ENCODE assay signal across 11 cellular contexts in genomic region chr3:189937302-189938255, GRCh38.
A peak's percentile ranks its signal among the peaks of the same experiment; 100 is the strongest.
DNase-seq lines count a peak whose midpoint lies in the region; ATAC-seq and TF ChIP-seq lines count a peak whose summit lies in the region.
"Had no signal": no experiment of that assay in that cellular context is flagged by ENCODE, and none has a peak within 500 bp of the region (broad histone marks: within the 10 kb centered on the region; RNA-seq: fewer than 3 reads in every experiment).

No MANE protein-coding gene starts in this region.

- H4K20me1 ChIP-seq in osteoblast (ENCODE audit: insufficient read depth, low read length) = no peaks in the 10 kb centered on the region

- no peaks in the 10 kb centered on the region for H3K79me2 ChIP-seq in osteoblast (ENCODE audit: insufficient read depth, low read length)

- peak; percentile 90 for DNase-seq in ELF-1 (ENCODE audit: low read depth, low spot score)
- peak; percentile 15 for DNase-seq in NT2/D1 (ENCODE audit: low read depth, low spot score)
- DNase-seq in epithelial cell of prostate (ENCODE audit: low read depth, low spot score) = peak; percentile 100
- DNase-seq in osteoblast (ENCODE audit: insufficient read length, low spot score, missing footprints) = peak; percentile 67
- DNase-seq in HUDEP-2 (lab: John Stamatoyannopoulos, UW; ENCODE audit: unreplicated experiment in 76 of 76) = no peak
- no peak for DNase-seq in left lobe of liver (ENCODE audit: low spot score)
- DNase-seq in spleen = no peak
- DNase-seq: H9, immature natural killer cell had no signal

- H3K9ac ChIP-seq in NT2/D1 (ENCODE audit: insufficient read length, low read depth) = no peak overlapping the region

- intact Hi-C loops in spleen (cut with DNase I; ENCODE audit: low total_unique reads) = no loop called here

- peak overlapping the region; percentile 98 for H3K27ac ChIP-seq in epithelial cell of prostate
- peak overlapping the region; percentile 57 for H3K27ac ChIP-seq in osteoblast (ENCODE audit: low read depth, low read length)
- H3K27ac ChIP-seq in spleen = no peak overlapping the region
- H3K27ac ChIP-seq: HL-60 had no signal

- no peak overlapping the region for H2AFZ ChIP-seq in osteoblast (ENCODE audit: low read length)

- peaks cover 5% of the 10 kb centered on the region; the same call in 1 of the 2 replicates for H3K9me3 ChIP-seq in NT2/D1 (ENCODE audit: insufficient read depth, low read length)
- H3K9me3 ChIP-seq in osteoblast (ENCODE audit: low read depth, low read length) = no peaks in the 10 kb centered on the region
- peaks cover 0 to 6% (median 0%) of the 10 kb centered on the region in 8 donors for H3K9me3 ChIP-seq in spleen

- H3K4me3 ChIP-seq in NT2/D1 (ENCODE audit: insufficient read length, low read depth) = no peak overlapping the region
- no peak overlapping the region for H3K4me3 ChIP-seq in osteoblast (ENCODE audit: insufficient read depth, low read length)
- H3K4me3 ChIP-seq in spleen = no peak overlapping the region

- no peak for ATAC-seq in HG02763 (IDR thresholded peaks at IDR 0.05; ENCODE audit: unreplicated experiment)
- no peak for ATAC-seq in left lobe of liver

- H3K4me1 ChIP-seq in NT2/D1 (ENCODE audit: insufficient read depth, insufficient read length) (no peaks in the 10 kb centered on the region), osteoblast (ENCODE audit: insufficient read depth, low read length) (peaks cover 25% of the 10 kb centered on the region), spleen (no peaks in the 10 kb centered on the region)

- TF ChIP-seq POLR2A in spleen (IDR thresholded peaks at IDR 0.05) = no peak

- no peak for TF ChIP-seq CTCF in osteoblast (IDR thresholded peaks at IDR 0.05; ENCODE audit: extremely low read depth, low read depth, low read length)
- TF ChIP-seq CTCF in spleen (IDR thresholded peaks at IDR 0.05 in 8 of 11, conservative IDR thresholded peaks at IDR 0.05 in 3 of 11) = no peak

- peak overlapping the region; percentile 16 for H3K4me2 ChIP-seq in osteoblast (ENCODE audit: insufficient read depth, low read length)

- H3K27me3 ChIP-seq in NT2/D1 (ENCODE audit: insufficient read depth, insufficient read length) (no peaks in the 10 kb centered on the region), osteoblast (ENCODE audit: insufficient read depth, low read length) (no peaks in the 10 kb centered on the region), spleen (replicated peaks in 1 of 7) (no peaks in the 10 kb centered on the region)

- WGBS in spleen, 5 donors = 74 to 88% (median 79%) methylated on average over 9 of the region's 9 CpGs

- H3K36me3 ChIP-seq in NT2/D1 (ENCODE audit: insufficient read depth, insufficient read length, low read length) (no peaks in the 10 kb centered on the region), osteoblast (ENCODE audit: insufficient read depth, low read length) (no peaks in the 10 kb centered on the region), spleen (no peaks in the 10 kb centered on the region)

Comparison
In these comparisons a context has a peak if more than half of its experiments do, and no peak if none do; other contexts are left out.
1. DNase-seq: peak in ELF-1 (single experiment), NT2/D1 (single experiment), epithelial cell of prostate (single experiment) and osteoblast (single experiment); none in HUDEP-2 (0 of 76), left lobe of liver (single experiment) and spleen (single experiment).
2. H3K27ac ChIP-seq: peak in epithelial cell of prostate (single experiment) and osteoblast (single experiment); none in spleen (0 of 8).